Comparison of ENCODE assay signal across 9 cellular contexts in the genomic region with DNA sequence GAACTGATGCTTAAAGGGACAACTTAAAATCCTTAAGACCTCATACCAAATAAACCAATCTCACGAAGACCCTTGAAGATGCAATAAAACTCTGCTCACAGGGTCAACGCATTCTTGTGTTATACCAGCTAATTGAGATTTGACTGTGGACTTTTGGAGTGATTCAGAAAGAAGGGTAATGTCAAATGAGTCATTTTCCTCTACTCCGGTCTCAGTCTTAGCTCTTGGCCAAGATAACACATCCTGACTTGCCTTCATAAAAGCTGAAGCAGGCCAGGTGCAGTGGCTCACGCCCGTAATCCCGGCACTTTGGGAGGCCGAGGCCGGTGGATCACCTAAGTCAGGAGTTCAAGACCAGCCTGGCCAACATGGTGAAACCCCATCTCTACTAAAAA. TPM values are rescaled to one million over a fixed set of nuclear protein-coding genes. Genes with fewer than 3 reads are reported as not detected.
DNase-seq lines count a peak whose midpoint lies in the region; ATAC-seq and TF ChIP-seq lines count a peak whose summit lies in the region.
"Had no signal": no experiment of that assay in that cellular context is flagged by ENCODE, and none has a peak within 500 bp of the region (broad histone marks: within the 10 kb centered on the region; RNA-seq: fewer than 3 reads in every experiment).

No MANE protein-coding gene starts in this region.

- H3K9me3 ChIP-seq in sigmoid colon: no peaks in the 10 kb centered on the region

- no peak for TF ChIP-seq CTCF in endothelial cell (IDR thresholded peaks at IDR 0.05; ENCODE audit: unreplicated experiment)
- no peak for TF ChIP-seq CTCF in sigmoid colon (IDR thresholded peaks at IDR 0.05)

- peaks cover 61% of the 10 kb centered on the region for H3K36me3 Mint-ChIP-seq in activated CD4-positive, alpha-beta T cell treated with anti-CD3 and anti-CD28 coated beads, Interleukin-2, amount 10 ng/mL, durations not matched to agents 7 days and 5 days (ENCODE audit: low read depth)
- H3K36me3 Mint-ChIP-seq in endothelial cell (ENCODE audit: low read depth, unreplicated experiment): peaks cover 27% of the 10 kb centered on the region

- H3K27ac Mint-ChIP-seq in activated CD4-positive, alpha-beta T cell treated with anti-CD3 and anti-CD28 coated beads, Interleukin-2, amount 10 ng/mL, durations not matched to agents 7 days and 5 days: peak overlapping the region; percentile 97
- H3K27ac Mint-ChIP-seq in endothelial cell (ENCODE audit: unreplicated experiment): no peak overlapping the region

- no peak overlapping the region for H3K4me3 ChIP-seq in sigmoid colon

- no peaks in the 10 kb centered on the region for H3K27me3 Mint-ChIP-seq in activated CD4-positive, alpha-beta T cell treated with anti-CD3 and anti-CD28 coated beads, Interleukin-2, amount 10 ng/mL, durations not matched to agents 7 days and 5 days
- peaks cover 5% of the 10 kb centered on the region for H3K27me3 Mint-ChIP-seq in endothelial cell (ENCODE audit: unreplicated experiment)

- TF ChIP-seq EP300 in sigmoid colon (IDR thresholded peaks at IDR 0.05): no peak

- TF ChIP-seq POLR2A in sigmoid colon (IDR thresholded peaks at IDR 0.05): no peak

- intact Hi-C loops in sigmoid colon (cut with DNase I): no loop called here

- no peaks in the 10 kb centered on the region for H3K9me3 Mint-ChIP-seq in activated CD4-positive, alpha-beta T cell treated with anti-CD3 and anti-CD28 coated beads, Interleukin-2, amount 10 ng/mL, durations not matched to agents 7 days and 5 days
- H3K9me3 Mint-ChIP-seq in endothelial cell (ENCODE audit: unreplicated experiment): no peaks in the 10 kb centered on the region

- peak overlapping the region; percentile 93 for H3K4me3 Mint-ChIP-seq in activated CD4-positive, alpha-beta T cell treated with anti-CD3 and anti-CD28 coated beads, Interleukin-2, amount 10 ng/mL, durations not matched to agents 7 days and 5 days
- H3K4me3 Mint-ChIP-seq in endothelial cell (ENCODE audit: unreplicated experiment): peak overlapping the region; percentile 1

- no peaks in the 10 kb centered on the region for H3K36me3 ChIP-seq in sigmoid colon

- peaks cover 0 to 59% (median 50%) of the 10 kb centered on the region in 4 donors for H3K4me1 ChIP-seq in sigmoid colon

- DNase-seq in stimulated activated naive CD4-positive, alpha-beta T cell treated with Interleukin-2 at 50 U/mL for 16 hours (lab: John Stamatoyannopoulos, UW): peak; percentile 15
- no peak for DNase-seq in stimulated activated naive CD4-positive, alpha-beta T cell (lab: John Stamatoyannopoulos, UW)
- peak; percentile 34 for DNase-seq in activated CD4-positive, alpha-beta T cell treated with anti-CD3 and anti-CD28 coated beads, Interleukin-2, amount 10 ng/mL, durations not matched to agents 7 days and 5 days
- no peak for DNase-seq in endothelial cell (ENCODE audit: low spot score)
- DNase-seq in sigmoid colon: no peak
- DNase-seq in NCI-H748 treated with DMSO at 0.1 percent for 48 hours (lab: John Stamatoyannopoulos, UW): no peak
- no peak for DNase-seq in NCI-H1092 (lab: John Stamatoyannopoulos, UW)

- no peak for ATAC-seq in HG03196 (IDR thresholded peaks at IDR 0.05; ENCODE audit: unreplicated experiment)

- no peaks in the 10 kb centered on the region for H3K27me3 ChIP-seq in sigmoid colon

- WGBS in sigmoid colon, 2 donors: 17 to 38% methylated on average over 8 of the region's 8 CpGs

- CTCF ChIA-PET in activated CD4-positive, alpha-beta T cell treated with anti-CD3 and anti-CD28 coated beads, Interleukin-2, amount 10 ng/mL, durations not matched to agents 7 days and 5 days (lab: Charles Lee): interaction anchor here (0.6 to 3.2 kb wide), 29 partner anchors 11 to 998 kb away, joined by 3 to 38 read pairs (median 4); partner anchors contain the start of gene GRAMD2A

- POLR2A ChIA-PET in activated CD4-positive, alpha-beta T cell treated with anti-CD3 and anti-CD28 coated beads, Interleukin-2, amount 10 ng/mL, durations not matched to agents 7 days and 5 days (lab: Charles Lee): interaction anchor here (0.9 to 1.9 kb wide), 3 partner anchors 10 to 149 kb away, joined by 3 to 6 read pairs (median 3); partner anchors contain the start of gene HEXA

- peaks cover 66% of the 10 kb centered on the region for H3K4me1 Mint-ChIP-seq in activated CD4-positive, alpha-beta T cell treated with anti-CD3 and anti-CD28 coated beads, Interleukin-2, amount 10 ng/mL, durations not matched to agents 7 days and 5 days
- H3K4me1 Mint-ChIP-seq in endothelial cell (ENCODE audit: unreplicated experiment): peaks cover 42% of the 10 kb centered on the region

- peak overlapping the region; percentile 67 to 99 (median 96) for H3K27ac ChIP-seq in sigmoid colon

RNA-seq across cellular contexts. Expression of gene PKM, which starts 3.8 kb away (rescaled TPM):
- total RNA-seq in activated CD4-positive, alpha-beta T cell treated with anti-CD3 and anti-CD28 coated beads, Interleukin-2, amount 10 ng/mL, durations not matched to agents 7 days and 5 days: 1,000 to 10,000 TPM; 1,098 to 1,149 TPM
- total RNA-seq in endothelial cell (ENCODE audit: unreplicated experiment) (604 TPM), sigmoid colon (100 to 1,000 TPM; 135 to 213 (median 200) TPM)
- polyA plus RNA-seq in sigmoid colon: 100 to 1,000 TPM; 174 to 582 (median 254) TPM

RNA-seq across cellular contexts. Expression of gene GRAMD2A, which starts 29.6 kb away (rescaled TPM):
- not detected for total RNA-seq in activated CD4-positive, alpha-beta T cell treated with anti-CD3 and anti-CD28 coated beads, Interleukin-2, amount 10 ng/mL, durations not matched to agents 7 days and 5 days
- total RNA-seq in endothelial cell (ENCODE audit: unreplicated experiment): 0.31 TPM
- total RNA-seq in sigmoid colon: 1 to 10 TPM in 1 of 4 donors, under 1 TPM in 3; 0.16 to 2.6 (median 0.50) TPM
- polyA plus RNA-seq in sigmoid colon: 1 to 10 TPM in 2 of 3 donors, not detected in 1; 2.5 to 4.3 TPM
- total RNA-seq: liver had no signal
- polyA plus RNA-seq: liver had no signal

RNA-seq across cellular contexts. Expression of gene PARP6, which starts 45.2 kb away (rescaled TPM):
- 10 to 100 TPM; 62.9 to 69.2 TPM for total RNA-seq in activated CD4-positive, alpha-beta T cell treated with anti-CD3 and anti-CD28 coated beads, Interleukin-2, amount 10 ng/mL, durations not matched to agents 7 days and 5 days
- 77.4 TPM for total RNA-seq in endothelial cell (ENCODE audit: unreplicated experiment)
- total RNA-seq in sigmoid colon: 100 to 1,000 TPM in 1 of 4 donors, 10 to 100 TPM in 3; 41.5 to 103 (median 60.0) TPM
- polyA plus RNA-seq in sigmoid colon: 10 to 100 TPM; 12.5 to 29.4 (median 27.2) TPM

Comparison
In these comparisons a context has a peak if more than half of its experiments do, and no peak if none do; other contexts are left out.
1. DNase-seq: peak in stimulated activated naive CD4-positive, alpha-beta T cell treated with Interleukin-2 at 50 U/mL for 16 hours (single experiment) and activated CD4-positive, alpha-beta T cell treated with anti-CD3 and anti-CD28 coated beads, Interleukin-2, amount 10 ng/mL, durations not matched to agents 7 days and 5 days (single experiment); none in stimulated activated naive CD4-positive, alpha-beta T cell (0 of 6), endothelial cell (single experiment), sigmoid colon (single experiment), NCI-H748 treated with DMSO at 0.1 percent for 48 hours (single experiment) and NCI-H1092 (single experiment).